In the genomic region with DNA sequence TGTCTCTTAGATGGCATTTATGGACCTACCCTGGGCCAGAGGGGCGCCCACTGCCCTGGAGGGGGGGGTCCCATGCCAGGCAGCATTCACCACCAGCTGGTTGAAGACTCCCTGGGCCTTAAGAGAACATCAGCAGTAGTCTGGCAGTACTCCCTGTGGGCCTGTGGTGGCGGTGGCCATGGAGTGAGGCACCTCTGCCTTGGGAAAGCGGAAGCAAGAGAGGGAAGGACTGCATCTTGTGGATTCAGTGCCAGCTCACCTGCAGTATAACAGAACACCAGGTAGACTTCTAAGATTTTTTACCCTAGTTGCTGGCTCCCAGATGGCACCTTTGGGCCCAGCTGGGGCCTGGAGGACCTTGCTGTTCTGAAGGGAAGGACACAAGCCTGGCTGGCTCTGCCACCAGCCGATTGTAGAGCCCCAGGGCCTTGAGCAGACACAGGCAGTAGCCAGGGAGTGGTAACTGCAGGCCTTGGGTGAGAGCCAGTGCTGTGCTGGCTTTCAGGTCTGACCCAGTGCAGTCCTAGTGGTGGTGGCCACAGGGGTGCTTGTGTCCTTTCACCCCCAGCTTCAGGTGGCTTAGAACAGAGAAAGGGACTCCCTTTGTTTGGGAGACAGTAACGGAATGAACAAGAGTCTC, we compare ENCODE assay signal across 21 cellular contexts. TPM values are rescaled to one million over a fixed set of nuclear protein-coding genes. Genes with fewer than 3 reads are reported as not detected.
DNase-seq lines count a peak whose midpoint lies in the region; ATAC-seq and TF ChIP-seq lines count a peak whose summit lies in the region.
"Had no signal": no experiment of that assay in that cellular context is flagged by ENCODE, and none has a peak within 500 bp of the region (broad histone marks: within the 10 kb centered on the region; RNA-seq: fewer than 3 reads in every experiment).

No MANE protein-coding gene starts in this region.

- H3K9me3 Mint-ChIP-seq in CD4-positive, alpha-beta T cell = peaks cover 4% of the 10 kb centered on the region
- peaks cover 0 to 7% (median 4%) of the 10 kb centered on the region in 5 donors for H3K9me3 Mint-ChIP-seq in CD8-positive, alpha-beta memory T cell
- H3K9me3 Mint-ChIP-seq in chondrocyte (ENCODE audit: low read depth) (peaks cover 7% of the 10 kb centered on the region), CD14-positive monocyte (peaks cover 0 to 2% (median 0%) of the 10 kb centered on the region in 7 donors)
- H3K9me3 Mint-ChIP-seq: dendritic cell treated with granulocyte-macrophage colony-stimulating factor and Interleukin-4, amounts not matched to agents 40 ng/mL and 50 ng/mL, for 4 days had no signal

- CTCF ChIA-PET in CD4-positive, alpha-beta T cell (lab: Charles Lee) = no interaction called here
- CTCF ChIA-PET in CD8-positive, alpha-beta memory T cell (lab: Charles Lee) = interaction anchor here (0.7 to 3.9 kb wide), 2 partner anchors 56 to 73 kb away, joined by 3 to 23 read pairs; no protein-coding TSS in a partner anchor

- H3K4me3 ChIP-seq in CD8-positive, alpha-beta memory T cell (ENCODE audit: low read length) = no peak overlapping the region
- H3K4me3 ChIP-seq: BLaER1 treated with 17β-estradiol and CSF1 and Interleukin-3, amounts not matched to agents 10 nM and 100 nM; smooth muscle cell; upper lobe of left lung had no signal

- TF ChIP-seq CTCF in CD4-positive, alpha-beta T cell (IDR thresholded peaks at IDR 0.05) = no peak
- TF ChIP-seq CTCF in chondrocyte (IDR thresholded peaks at IDR 0.05) (no peak), CD14-positive monocyte (IDR thresholded peaks at IDR 0.05) (no peak)

- DNase-seq in CD4-positive, alpha-beta T cell = no peak
- no peak for DNase-seq in CD8-positive, alpha-beta memory T cell
- DNase-seq in chondrocyte (ENCODE audit: low spot score) (peak; percentile 57), posterior vena cava (ENCODE audit: low spot score) (peak; percentile 72), dermis blood vessel endothelial cell (no peak), CD14-positive monocyte (ENCODE audit: low spot score) (no peak)
- DNase-seq: activated CD4-positive, alpha-beta T cell treated with anti-CD3 and anti-CD28 coated beads for 36 hours; activated naive CD4-positive, alpha-beta T cell treated with anti-CD3 and anti-CD28 coated beads, Interleukin-2, amount 50 U/mL, for 16 hours; activated T-cell treated with anti-CD3 and anti-CD28 coated beads, Interleukin-2, amount 50 U/mL, for 48 hours; left ventricle myocardium superior; naive B cell; NCI-H1436 treated with DMSO at 0.1 percent for 48 hours; substantia nigra; upper lobe of left lung had no signal

- no peak for ATAC-seq in CD4-positive, alpha-beta T cell (ENCODE audit: poor library complexity)
- ATAC-seq in HG03097 (IDR thresholded peaks at IDR 0.05; ENCODE audit: low FRiP score, unreplicated experiment) = no peak
- ATAC-seq: activated CD4-positive, alpha-beta T cell treated with anti-CD3 and anti-CD28 coated beads for 36 hours; left ventricle myocardium superior had no signal

- H3K4me1 ChIP-seq in CD8-positive, alpha-beta memory T cell (ENCODE audit: insufficient read depth, low read length) = peaks cover 14% of the 10 kb centered on the region

- intact Hi-C loops in CD4-positive, alpha-beta T cell (cut with DNase I, micrococcal nuclease) = loop anchor here in 1 of 2 experiments (5.0 kb wide), 1 partner anchor 59 kb away; a partner anchor contains a TSS
- intact Hi-C loops in posterior vena cava (cut with DNase I) = loop anchor here in 1 of 2 donors (10.0 kb wide), 1 partner anchor 73 kb away; a partner anchor contains a TSS
- intact Hi-C loops in CD14-positive monocyte (cut with micrococcal nuclease) = loop anchor here in 1 of 2 donors (5.0 kb wide), 1 partner anchor 59 kb away; a partner anchor contains a TSS

- no peaks in the 10 kb centered on the region for H3K27me3 ChIP-seq in CD4-positive, alpha-beta T cell (ENCODE audit: control insufficient read depth, insufficient read depth, low read length)
- H3K27me3 ChIP-seq in CD8-positive, alpha-beta memory T cell (ENCODE audit: insufficient read depth, low read length, poor library complexity, severe bottlenecking) = no peaks in the 10 kb centered on the region
- H3K27me3 ChIP-seq: upper lobe of left lung had no signal

- peaks cover 58% of the 10 kb centered on the region for H3K36me3 Mint-ChIP-seq in CD4-positive, alpha-beta T cell (ENCODE audit: low read depth)
- H3K36me3 Mint-ChIP-seq in CD8-positive, alpha-beta memory T cell = peaks cover 24 to 47% (median 25%) of the 10 kb centered on the region in 3 donors
- H3K36me3 Mint-ChIP-seq in chondrocyte (ENCODE audit: low read depth) (peaks cover 23% of the 10 kb centered on the region), CD14-positive monocyte (peaks cover 45 to 54% of the 10 kb centered on the region in 2 donors)

- H3K4me1 Mint-ChIP-seq in CD4-positive, alpha-beta T cell (ENCODE audit: low read depth) = peaks cover 33% of the 10 kb centered on the region
- H3K4me1 Mint-ChIP-seq in CD8-positive, alpha-beta memory T cell = peaks cover 17 to 23% (median 22%) of the 10 kb centered on the region in 3 donors
- H3K4me1 Mint-ChIP-seq in chondrocyte (ENCODE audit: low read depth) = peaks cover 23% of the 10 kb centered on the region
- H3K4me1 Mint-ChIP-seq in CD14-positive monocyte = peaks cover 21% of the 10 kb centered on the region

- H3K27ac ChIP-seq in CD4-positive, alpha-beta T cell (ENCODE audit: low read depth, low read length) = no peak overlapping the region
- H3K27ac ChIP-seq in CD8-positive, alpha-beta memory T cell (ENCODE audit: low read depth, low read length) = no peak overlapping the region
- H3K27ac ChIP-seq: BLaER1 treated with 17β-estradiol and CSF1 and Interleukin-3, amounts not matched to agents 10 nM and 100 nM; upper lobe of left lung had no signal

- peak overlapping the region; percentile 65 for H3K27ac Mint-ChIP-seq in CD4-positive, alpha-beta T cell
- peak overlapping the region in 6 of 8 donors; percentile 27 to 85 (median 72) for H3K27ac Mint-ChIP-seq in CD8-positive, alpha-beta memory T cell
- no peak overlapping the region for H3K27ac Mint-ChIP-seq in chondrocyte (ENCODE audit: unreplicated experiment)
- H3K27ac Mint-ChIP-seq in CD14-positive monocyte = peak overlapping the region in 2 of 7 donors; percentile 1 to 4
- H3K27ac Mint-ChIP-seq: dendritic cell treated with granulocyte-macrophage colony-stimulating factor and Interleukin-4, amounts not matched to agents 40 ng/mL and 50 ng/mL, for 4 days had no signal

- H3K36me3 ChIP-seq in CD8-positive, alpha-beta memory T cell (ENCODE audit: insufficient read depth, low read length) = peaks cover 12% of the 10 kb centered on the region

- POLR2A ChIA-PET in CD4-positive, alpha-beta T cell (lab: Charles Lee) = interaction anchor here (1.1 kb wide), 1 partner anchor 40 kb away, joined by 8 read pairs; no protein-coding TSS in a partner anchor
- POLR2A ChIA-PET in CD8-positive, alpha-beta memory T cell (lab: Charles Lee) = interaction anchor here (0.8 kb wide), 1 partner anchor 39 kb away, joined by 3 read pairs; no protein-coding TSS in a partner anchor

- H3K9me3 ChIP-seq in CD4-positive, alpha-beta T cell (ENCODE audit: control insufficient read depth, low read length) = no peaks in the 10 kb centered on the region
- peaks cover 5% of the 10 kb centered on the region for H3K9me3 ChIP-seq in CD8-positive, alpha-beta memory T cell (ENCODE audit: low read length)
- H3K9me3 ChIP-seq: upper lobe of left lung had no signal

- H3K27me3 Mint-ChIP-seq in CD4-positive, alpha-beta T cell = no peaks in the 10 kb centered on the region
- peaks cover 0 to 3% of the 10 kb centered on the region in 2 donors for H3K27me3 Mint-ChIP-seq in CD8-positive, alpha-beta memory T cell
- H3K27me3 Mint-ChIP-seq in chondrocyte (ENCODE audit: low read depth) (no peaks in the 10 kb centered on the region), CD14-positive monocyte (ENCODE audit: low read depth in 3 of 3) (peaks cover 3 to 16% (median 10%) of the 10 kb centered on the region in 3 donors)
- H3K27me3 Mint-ChIP-seq: activated CD4-positive, alpha-beta T cell treated with anti-CD3 and anti-CD28 coated beads for 36 hours; naive B cell had no signal

- H3K4me3 Mint-ChIP-seq in CD4-positive, alpha-beta T cell = no peak overlapping the region
- H3K4me3 Mint-ChIP-seq in CD8-positive, alpha-beta memory T cell = no peak overlapping the region
- H3K4me3 Mint-ChIP-seq in chondrocyte (ENCODE audit: unreplicated experiment) (no peak overlapping the region), CD14-positive monocyte (no peak overlapping the region)
- H3K4me3 Mint-ChIP-seq: activated CD4-positive, alpha-beta T cell treated with anti-CD3 and anti-CD28 coated beads for 36 hours; dendritic cell treated with granulocyte-macrophage colony-stimulating factor and Interleukin-4, amounts not matched to agents 40 ng/mL and 50 ng/mL, for 4 days; naive B cell had no signal

RNA-seq across cellular contexts. Expression of a gene that starts 15.8 kb away (rescaled TPM):
- total RNA-seq in CD4-positive, alpha-beta T cell = not detected
- not detected for total RNA-seq in CD8-positive, alpha-beta memory T cell
- not detected for polyA plus RNA-seq in CD8-positive, alpha-beta memory T cell
- 121 to 198 TPM (median 193 TPM) in 3 replicates for total RNA-seq in chondrocyte
- 100 to 1,000 TPM in 1 of 2 donors, 10 to 100 TPM in 1; 62.4 to 155 TPM for total RNA-seq in posterior vena cava
- total RNA-seq in dermis blood vessel endothelial cell = 0.60 and 0.68 TPM in 2 replicates
- polyA plus RNA-seq in CD14-positive monocyte = not detected
- total RNA-seq: activated CD4-positive, alpha-beta T cell treated with anti-CD3 and anti-CD28 coated beads for 36 hours; Daoy; renal cortical epithelial cell; T-helper 2 cell treated with Interferon-gamma antibody and Interleukin-4, amounts not matched to agents 100 ng/mL and 5 ng/mL, for 36 hours had no signal

RNA-seq across cellular contexts. Expression of a gene that starts 57.1 kb away (rescaled TPM):
- total RNA-seq in CD4-positive, alpha-beta T cell = 100 to 1,000 TPM; 153 to 159 TPM
- total RNA-seq in CD8-positive, alpha-beta memory T cell = 100 to 1,000 TPM; 211 to 217 TPM
- 292 TPM for polyA plus RNA-seq in CD8-positive, alpha-beta memory T cell
- total RNA-seq in chondrocyte (98.0 to 139 TPM (median 133 TPM) in 3 replicates), posterior vena cava (100 to 1,000 TPM; 247 to 269 TPM), dermis blood vessel endothelial cell (33.7 and 54.9 TPM in 2 replicates)
- 100 to 1,000 TPM; 134 to 174 TPM for polyA plus RNA-seq in CD14-positive monocyte

Comparison
In these comparisons a context has a peak if more than half of its experiments do, and no peak if none do; other contexts are left out.
1. DNase-seq: peak in chondrocyte (single experiment) and posterior vena cava (single experiment); none in CD4-positive, alpha-beta T cell (0 of 10), CD8-positive, alpha-beta memory T cell (0 of 5), dermis blood vessel endothelial cell (single experiment) and CD14-positive monocyte (single experiment).
2. RNA of a gene that starts 15.8 kb away (total RNA-seq): 121 to 198 TPM in chondrocyte and 62.4 to 155 TPM in posterior vena cava; 0.60 to 0.68 TPM in dermis blood vessel endothelial cell, not detected in CD4-positive, alpha-beta T cell and not detected in CD8-positive, alpha-beta memory T cell; every median in the first group is over 10 times any median in the second.